In genomic region chr2:200208041-200208440, GRCh38 we compare ENCODE assay signal across 9 cellular contexts.
"Had no signal": no experiment of that assay in that cellular context is flagged by ENCODE, and none has a peak within 500 bp of the region (broad histone marks: within the 10 kb centered on the region; RNA-seq: fewer than 3 reads in every experiment).

No MANE protein-coding gene starts in this region.

- H3K27ac Mint-ChIP-seq: HFFc6, IgD-negative memory B cell had no signal

- H3K9ac ChIP-seq: GM23248 had no signal

- H3K36me3 Mint-ChIP-seq: IgD-negative memory B cell had no signal

- H3K4me1 ChIP-seq: HAP-1 had no signal

- DNase-seq: GM23248, GOT3, H7, HFFc6 had no signal

- H3K27ac ChIP-seq: GM23248, HL-60 had no signal

- H3K4me3 ChIP-seq: GM23248, HAP-1 had no signal

- H3K4me3 Mint-ChIP-seq: HFFc6, IgD-negative memory B cell had no signal

- H3K36me3 ChIP-seq: HAP-1 had no signal

- ATAC-seq: HCT116, HepG2 had no signal

- H3K9me3 ChIP-seq: HAP-1 had no signal

- H2AFZ ChIP-seq: GM23248 had no signal
